ENCODE assay signal across 21 cellular contexts in genomic region chr4:88575222-88575621, GRCh38.
"Had no signal": no experiment of that assay in that cellular context is flagged by ENCODE, and none has a peak within 500 bp of the region (broad histone marks: within the 10 kb centered on the region; RNA-seq: fewer than 3 reads in every experiment).

No MANE protein-coding gene starts in this region.

- H3K9me3 ChIP-seq: body of pancreas, tibial nerve had no signal

- H3K4me3 ChIP-seq: body of pancreas, cardiac muscle cell, hepatocyte, tibial nerve had no signal

- H3K36me3 Mint-ChIP-seq: immature natural killer cell, mesothelial cell of epicardium had no signal

- H3K36me3 ChIP-seq: cardiac muscle cell, tibial nerve had no signal

- H3K27me3 Mint-ChIP-seq: activated naive CD8-positive, alpha-beta T cell treated with anti-CD3 and anti-CD28 coated beads, Interleukin-2, amount 50 U/mL, for 24 hours had no signal

- H3K4me1 Mint-ChIP-seq: activated CD4-positive, alpha-beta memory T cell treated with anti-CD3 and anti-CD28 coated beads, Interleukin-2, amount 10 ng/mL, durations not matched to agents 7 days and 5 days; activated CD4-positive, alpha-beta T cell treated with anti-CD3 and anti-CD28 coated beads, Interleukin-2, amount 10 ng/mL, durations not matched to agents 24 days and 14 days; activated naive CD8-positive, alpha-beta T cell treated with anti-CD3 and anti-CD28 coated beads, Interleukin-2, amount 50 U/mL, for 24 hours; immature natural killer cell had no signal

- H3K4me1 ChIP-seq: body of pancreas, parathyroid adenoma had no signal

- H3K27me3 ChIP-seq: body of pancreas, cardiac muscle cell, hepatocyte, tibial nerve had no signal

- H3K27ac Mint-ChIP-seq: activated CD4-positive, alpha-beta memory T cell treated with anti-CD3 and anti-CD28 coated beads, Interleukin-2, amount 10 ng/mL, durations not matched to agents 7 days and 5 days; activated CD4-positive, alpha-beta T cell treated with anti-CD3 and anti-CD28 coated beads, Interleukin-2, amount 10 ng/mL, durations not matched to agents 24 days and 14 days; activated naive CD8-positive, alpha-beta T cell treated with anti-CD3 and anti-CD28 coated beads, Interleukin-2, amount 50 U/mL, for 24 hours; activated T-cell treated with anti-CD3 and anti-CD28 coated beads, Interleukin-2, amount 50 U/mL, for 72 hours; immature natural killer cell; mesothelial cell of epicardium had no signal

- H3K27ac ChIP-seq: body of pancreas, cardiac muscle cell, hepatocyte, parathyroid adenoma, tibial nerve, VCaP had no signal

- H3K9me3 Mint-ChIP-seq: activated CD4-positive, alpha-beta memory T cell treated with anti-CD3 and anti-CD28 coated beads, Interleukin-2, amount 10 ng/mL, durations not matched to agents 7 days and 5 days; activated naive CD8-positive, alpha-beta T cell treated with anti-CD3 and anti-CD28 coated beads, Interleukin-2, amount 50 U/mL, for 24 hours; immature natural killer cell; nephron had no signal

- DNase-seq: activated CD4-positive, alpha-beta memory T cell treated with anti-CD3 and anti-CD28 coated beads, Interleukin-2, amount 10 ng/mL, durations not matched to agents 7 days and 5 days; activated CD4-positive, alpha-beta T cell treated with anti-CD3 and anti-CD28 coated beads, Interleukin-2, amount 10 ng/mL, durations not matched to agents 24 days and 14 days; activated effector memory CD4-positive, alpha-beta T cell treated with anti-CD3 and anti-CD28 coated beads, Interleukin-2, amount 50 U/mL, for 16 hours; activated naive CD4-positive, alpha-beta T cell treated with anti-CD3 and anti-CD28 coated beads, Interleukin-2, amount 50 U/mL, for 16 hours; activated naive CD8-positive, alpha-beta T cell treated with anti-CD3 and anti-CD28 coated beads, Interleukin-2, amount 50 U/mL, for 24 hours; activated T-cell treated with anti-CD3 and anti-CD28 coated beads, Interleukin-2, amount 50 U/mL, for 72 hours; body of pancreas; effector CD8-positive, alpha-beta T cell; erythroblast; foreskin fibroblast; immature natural killer cell; stimulated activated CD4-positive, alpha-beta T cell treated with anti-CD3 and anti-CD28 coated beads, Interleukin-4, amount 100 ng/mL, for 24 hours; stimulated activated naive CD8-positive, alpha-beta T cell treated with anti-CD3 and anti-CD28 coated beads, Interleukin-15, Interleukin-2, amounts not matched to agents 100 U/mL and 50 U/mL, for 24 hours; substantia nigra had no signal

- H3K4me3 Mint-ChIP-seq: activated CD4-positive, alpha-beta memory T cell treated with anti-CD3 and anti-CD28 coated beads, Interleukin-2, amount 10 ng/mL, durations not matched to agents 7 days and 5 days; activated CD4-positive, alpha-beta T cell treated with anti-CD3 and anti-CD28 coated beads, Interleukin-2, amount 10 ng/mL, durations not matched to agents 24 days and 14 days; activated naive CD8-positive, alpha-beta T cell treated with anti-CD3 and anti-CD28 coated beads, Interleukin-2, amount 50 U/mL, for 24 hours; activated T-cell treated with anti-CD3 and anti-CD28 coated beads, Interleukin-2, amount 50 U/mL, for 72 hours; immature natural killer cell; mesothelial cell of epicardium; nephron had no signal
